ENCODE assay signal across 27 cellular contexts in the genomic region with DNA sequence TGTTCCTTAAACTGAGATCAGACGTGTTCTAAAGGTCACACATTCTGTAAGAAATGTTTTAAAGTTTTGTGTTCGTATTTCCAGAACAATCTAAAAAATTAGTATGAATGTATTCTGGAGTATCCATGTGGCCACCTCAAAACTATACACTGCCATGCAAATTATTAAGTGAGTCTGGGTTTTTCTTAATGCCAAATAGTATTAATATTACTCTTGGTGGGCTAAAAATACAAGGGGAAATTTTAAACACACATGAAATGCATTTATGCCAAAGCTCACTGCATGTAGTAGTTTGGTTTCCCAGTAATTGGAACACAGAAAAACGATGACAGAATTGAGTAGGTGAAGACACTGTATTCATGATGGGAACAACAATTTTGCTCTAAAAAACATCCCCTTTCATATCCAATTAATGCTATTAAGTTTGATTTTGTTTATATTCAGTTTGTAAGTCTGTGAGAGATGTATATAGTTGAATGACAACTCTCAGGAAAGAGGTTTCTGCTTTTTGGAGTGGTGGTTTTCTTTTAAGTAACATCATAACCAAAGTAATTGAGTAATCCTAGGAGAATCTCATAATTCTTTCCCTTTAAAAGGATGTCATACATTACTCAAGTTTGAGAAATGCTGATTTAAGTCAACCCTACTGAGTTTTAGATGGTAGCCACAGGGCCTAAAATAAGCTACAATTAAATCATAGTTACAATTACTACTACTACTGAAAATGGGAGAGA.
A peak's percentile ranks its signal among the peaks of the same experiment; 100 is the strongest.
DNase-seq lines count a peak whose midpoint lies in the region; ATAC-seq, FAIRE-seq and TF ChIP-seq lines count a peak whose summit lies in the region.
"Had no signal": no experiment of that assay in that cellular context is flagged by ENCODE, and none has a peak within 500 bp of the region (broad histone marks: within the 10 kb centered on the region; RNA-seq: fewer than 3 reads in every experiment).

No MANE protein-coding gene starts in this region.

- WGBS in GM12878 (ENCODE audit: insufficient coverage, insufficient replicate concordance, low lambda C conversion rate, missing lambda C conversion rate), result 28% methylated on average over 3 of the region's 3 CpGs

- H3K27ac ChIP-seq in GM12878 (ENCODE audit: control insufficient read depth, insufficient read depth), result no peak overlapping the region
- H3K27ac ChIP-seq: body of pancreas had no signal

- H3K27me3 Mint-ChIP-seq in natural killer cell treated with Interleukin-12 subunit alpha and Interleukin-12 subunit beta and Interleukin-15 and Interleukin-18, amount 100 ng/mL, for 72 hours, result peaks cover 7 to 8% of the 10 kb centered on the region in 2 donors
- peaks cover 2 to 8% of the 10 kb centered on the region in 2 donors for H3K27me3 Mint-ChIP-seq in natural killer cell (ENCODE audit: low read depth in 2 of 2)
- H3K27me3 Mint-ChIP-seq: CD4-positive, CD25-positive, alpha-beta regulatory T cell had no signal

- H3K9me3 ChIP-seq in GM12878 (replicated peaks; ENCODE audit: control insufficient read depth, insufficient read depth, low read length), result peaks cover 3% of the 10 kb centered on the region; the same call in 2 of the 3 replicates
- H3K9me3 ChIP-seq: body of pancreas had no signal

- H3K4me2 ChIP-seq in GM12878 (ENCODE audit: control insufficient read depth, insufficient read depth), result no peak overlapping the region

- SMC1A ChIA-PET in GM12878 (lab: Charles Lee; ENCODE audit: uncharacterized antibody, unreplicated experiment), result no interaction called here

- H3K36me3 Mint-ChIP-seq in natural killer cell treated with Interleukin-12 subunit alpha and Interleukin-12 subunit beta and Interleukin-15 and Interleukin-18, amount 100 ng/mL, for 72 hours, result no peaks in the 10 kb centered on the region
- H3K36me3 Mint-ChIP-seq in natural killer cell, result no peaks in the 10 kb centered on the region
- H3K36me3 Mint-ChIP-seq: CD4-positive, CD25-positive, alpha-beta regulatory T cell had no signal

- peak overlapping the region; percentile 14 for H3K4me3 Mint-ChIP-seq in natural killer cell treated with Interleukin-12 subunit alpha and Interleukin-12 subunit beta and Interleukin-15 and Interleukin-18, amount 100 ng/mL, for 72 hours
- H3K4me3 Mint-ChIP-seq in natural killer cell, result no peak overlapping the region
- H3K4me3 Mint-ChIP-seq: CD4-positive, CD25-positive, alpha-beta regulatory T cell; WTC11 had no signal

- CTCF ChIA-PET in GM12878 (lab: Yijun Ruan, JAX), result interaction anchor here (0.9 kb wide), 1 partner anchor 252 kb away, joined by 3 read pairs; no protein-coding TSS in a partner anchor

- no peak for TF ChIP-seq EP300 in GM12878 (IDR thresholded peaks at IDR 0.05; ENCODE audit: borderline replicate concordance in 1 of 2, control insufficient read depth in 1 of 2, low read depth in 2 of 2, low read length in 2 of 2)

- no peak for FAIRE-seq in GM12878 (lab: Jason Lieb, UNC)
- FAIRE-seq: HTR-8/SVneo, K562 had no signal

- RAD21 ChIA-PET in GM12878 (lab: Charles Lee; ENCODE audit: unreplicated experiment), result no interaction called here

- H3K27me3 ChIP-seq in GM12878 (replicated peaks in 1 of 2; ENCODE audit: control insufficient read depth in 2 of 2, insufficient read depth in 2 of 2, low read length in 1 of 2), result no peaks in the 10 kb centered on the region
- H3K27me3 ChIP-seq: body of pancreas had no signal

- no peaks in the 10 kb centered on the region for H3K36me3 ChIP-seq in GM12878 (ENCODE audit: control insufficient read depth in 2 of 2, insufficient read depth in 2 of 2, low read length in 1 of 2)

- no peaks in the 10 kb centered on the region for H4K20me1 ChIP-seq in GM12878 (ENCODE audit: control insufficient read depth, insufficient read depth)

- no peak for TF ChIP-seq POLR2A in GM12878 (IDR thresholded peaks at IDR 0.05; ENCODE audit: low read depth, low read length)

- intact Hi-C loops in natural killer cell (cut with micrococcal nuclease) (no loop called here), GM12878 (cut with micrococcal nuclease; ENCODE audit: unreplicated experiment) (no loop called here)

- POLR2A ChIA-PET in GM12878 (lab: Charles Lee), result no interaction called here

- ATAC-seq in natural killer cell treated with Interleukin-12 subunit alpha and Interleukin-12 subunit beta and Interleukin-15 and Interleukin-18, amount 100 ng/mL, for 72 hours, result peak in 1 of 2 donors; percentile 66
- ATAC-seq in natural killer cell (no peak), HG02610 (IDR thresholded peaks at IDR 0.05; ENCODE audit: unreplicated experiment) (peak; percentile 71), GM12878 (no peak), GM21723 (IDR thresholded peaks at IDR 0.05; ENCODE audit: unreplicated experiment) (no peak)
- ATAC-seq: body of pancreas, left colon, Panc1, WTC11 had no signal

- H2AFZ ChIP-seq in GM12878 (ENCODE audit: control insufficient read depth, low read depth, low read length), result no peak overlapping the region

- H3K4me1 ChIP-seq in GM12878 (ENCODE audit: control insufficient read depth, insufficient read depth, low read length), result no peaks in the 10 kb centered on the region
- H3K4me1 ChIP-seq: body of pancreas had no signal

- no peak for DNase-seq in natural killer cell treated with Interleukin-12 subunit alpha and Interleukin-12 subunit beta and Interleukin-15 and Interleukin-18, amount 100 ng/mL, for 72 hours (ENCODE audit: low spot score)
- no peak for DNase-seq in natural killer cell
- no peak for DNase-seq in GM12878 (ENCODE audit: low read depth, low spot score)
- no peak for DNase-seq in NCI-H2081 (lab: John Stamatoyannopoulos, UW)
- no peak for DNase-seq in RPMI8226
- DNase-seq: activated CD4-positive, alpha-beta T cell treated with anti-CD3 and anti-CD28 coated beads, Interleukin-2, amount 50 U/mL, for 48 hours; activated naive CD4-positive, alpha-beta T cell; body of pancreas; CD4-positive, CD25-positive, alpha-beta regulatory T cell; cerebellar nuclear complex; DND-41; H7; hippocampal formation; left colon; mammary epithelial cell; NCI-H1436 treated with DMSO at 0.1 percent for 48 hours; NCI-H2107; posterior cingulate gyrus; SHP77 treated with DMSO at 0.1 percent for 48 hours; stimulated activated CD4-positive, alpha-beta T cell treated with anti-CD3 and anti-CD28 coated beads, Interleukin-12 subunit alpha, Interleukin-12 subunit beta, amount 100 ng/mL, for 4 hours; stimulated activated CD4-positive, alpha-beta T cell treated with anti-CD3 and anti-CD28 coated beads, Interleukin-4, amount 100 ng/mL, for 1 hour had no signal

- peaks cover 4% of the 10 kb centered on the region for H3K9me3 Mint-ChIP-seq in natural killer cell treated with Interleukin-12 subunit alpha and Interleukin-12 subunit beta and Interleukin-15 and Interleukin-18, amount 100 ng/mL, for 72 hours
- no peaks in the 10 kb centered on the region for H3K9me3 Mint-ChIP-seq in natural killer cell

- H3K4me3 ChIP-seq in GM12878, result no peak overlapping the region
- H3K4me3 ChIP-seq: body of pancreas, K562 had no signal

- TF ChIP-seq RAD21 in GM12878 (IDR thresholded peaks at IDR 0.05; ENCODE audit: insufficient read depth, low read depth, low read length), result no peak

- in situ Hi-C loops in GM12878 (cut with MboI), result no loop called here

- BruUV-seq in GM12878 (replicated peaks; lab: Mats Ljungman, UMichigan), result no TSS peak

- no peak overlapping the region for H3K9ac ChIP-seq in GM12878 (ENCODE audit: control insufficient read depth, insufficient read depth, low read length)

- peaks cover 0 to 13% of the 10 kb centered on the region in 2 donors for H3K4me1 Mint-ChIP-seq in natural killer cell treated with Interleukin-12 subunit alpha and Interleukin-12 subunit beta and Interleukin-15 and Interleukin-18, amount 100 ng/mL, for 72 hours (ENCODE audit: low read depth in 2 of 2)
- no peaks in the 10 kb centered on the region for H3K4me1 Mint-ChIP-seq in natural killer cell
- H3K4me1 Mint-ChIP-seq: CD4-positive, CD25-positive, alpha-beta regulatory T cell; WTC11 had no signal

- no peaks in the 10 kb centered on the region for H3K79me2 ChIP-seq in GM12878 (ENCODE audit: control insufficient read depth, insufficient read depth, low read length)

- TF ChIP-seq CTCF in natural killer cell (IDR thresholded peaks at IDR 0.05), result no peak
- TF ChIP-seq CTCF in GM12878 (IDR thresholded peaks at IDR 0.05 in 2 of 3, conservative IDR thresholded peaks at IDR 0.05 in 1 of 3; ENCODE audit: control insufficient read depth in 2 of 3, extremely low read depth in 1 of 3, insufficient read depth in 1 of 3, low read depth in 3 of 3, low read length in 3 of 3), result no peak

- H3K27ac Mint-ChIP-seq in natural killer cell treated with Interleukin-12 subunit alpha and Interleukin-12 subunit beta and Interleukin-15 and Interleukin-18, amount 100 ng/mL, for 72 hours, result peak overlapping the region in 1 of 2 donors; percentile 59
- H3K27ac Mint-ChIP-seq in natural killer cell, result no peak overlapping the region
- H3K27ac Mint-ChIP-seq: CD4-positive, CD25-positive, alpha-beta regulatory T cell; WTC11 had no signal

TF ChIP-seq in GM12878, 131 proteins besides CTCF, POLR2A, EP300 and RAD21 (continues in another document):
- TF ChIP-seq RAD51 (IDR thresholded peaks at IDR 0.05) (no peak), ZNF207 (IDR thresholded peaks at IDR 0.05; ENCODE audit: borderline replicate concordance) (no peak), MEF2A (IDR thresholded peaks at IDR 0.05; ENCODE audit: insufficient read depth, low read depth, low read length) (peak; percentile 70; the same call in 1 of the 2 replicates), MLLT1 (IDR thresholded peaks at IDR 0.05) (no peak), GABPA (IDR thresholded peaks at IDR 0.05; ENCODE audit: low read depth) (peak; percentile 31; the same call in 1 of the 2 replicates), FOXM1 (IDR thresholded peaks at IDR 0.05; ENCODE audit: low read depth, low read length) (peak; percentile 31; the same call in 1 of the 2 replicates), KDM1A (IDR thresholded peaks at IDR 0.05; ENCODE audit: borderline replicate concordance) (no peak), TCF3 (IDR thresholded peaks at IDR 0.05; ENCODE audit: borderline replicate concordance, insufficient read depth, low read depth, low read length) (no peak), HDAC6 (IDR thresholded peaks at IDR 0.05; ENCODE audit: unreplicated experiment) (no peak)
